In the genomic region with DNA sequence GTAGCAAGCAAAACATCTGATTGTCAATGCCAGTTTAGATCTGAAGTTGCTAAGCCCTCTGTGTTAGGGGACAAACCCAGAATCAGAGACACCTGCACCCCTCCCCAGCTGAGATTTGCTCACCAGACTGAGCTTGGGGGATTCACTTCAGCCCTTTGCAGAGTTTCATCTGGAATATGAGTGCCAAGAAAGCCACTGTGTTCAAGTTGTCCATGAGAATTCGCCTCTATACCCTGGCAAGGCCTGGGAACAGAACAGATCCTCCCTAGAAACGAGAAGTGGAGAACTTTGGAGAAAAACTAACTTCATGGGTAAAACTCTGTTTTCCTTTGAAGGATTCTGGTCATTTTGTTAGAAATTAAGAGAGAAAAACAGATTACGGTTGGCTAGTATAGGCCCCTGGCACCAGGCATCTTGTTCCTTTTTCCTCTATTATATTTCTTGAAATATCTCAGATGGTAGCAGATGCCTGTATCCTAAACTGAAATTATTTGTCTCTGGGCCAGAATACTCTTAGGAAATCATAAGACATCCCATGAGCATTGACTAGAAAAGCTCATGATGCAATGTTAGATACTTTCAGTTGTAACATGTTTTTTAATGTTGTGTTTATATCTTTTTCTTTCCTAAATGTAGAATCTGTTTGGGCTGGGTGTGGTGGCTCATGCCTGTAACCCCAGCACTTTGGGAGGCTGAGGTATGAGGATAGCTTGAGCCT, we compare ENCODE assay signal across 1 cellular context.
A peak's percentile ranks its signal among the peaks of the same experiment; 100 is the strongest.
TF ChIP-seq lines count a peak whose summit lies in the region.

No MANE protein-coding gene starts in this region.

TF ChIP-seq in IMR-90, 13 proteins besides CTCF, POLR2A, EP300 and RAD21:
- TF ChIP-seq SMC3 (IDR thresholded peaks at IDR 0.05; ENCODE audit: low read depth, low read length), result no peak
- no peak for TF ChIP-seq RCOR1 (IDR thresholded peaks at IDR 0.05; ENCODE audit: insufficient replicate concordance, low read length)
- peak; percentile 45 for TF ChIP-seq CEBPB (IDR thresholded peaks at IDR 0.05; ENCODE audit: low read depth, low read length)
- no peak for TF ChIP-seq NFE2L2 (IDR thresholded peaks at IDR 0.05; ENCODE audit: low read depth, low read length)
- TF ChIP-seq, protein P1, sequence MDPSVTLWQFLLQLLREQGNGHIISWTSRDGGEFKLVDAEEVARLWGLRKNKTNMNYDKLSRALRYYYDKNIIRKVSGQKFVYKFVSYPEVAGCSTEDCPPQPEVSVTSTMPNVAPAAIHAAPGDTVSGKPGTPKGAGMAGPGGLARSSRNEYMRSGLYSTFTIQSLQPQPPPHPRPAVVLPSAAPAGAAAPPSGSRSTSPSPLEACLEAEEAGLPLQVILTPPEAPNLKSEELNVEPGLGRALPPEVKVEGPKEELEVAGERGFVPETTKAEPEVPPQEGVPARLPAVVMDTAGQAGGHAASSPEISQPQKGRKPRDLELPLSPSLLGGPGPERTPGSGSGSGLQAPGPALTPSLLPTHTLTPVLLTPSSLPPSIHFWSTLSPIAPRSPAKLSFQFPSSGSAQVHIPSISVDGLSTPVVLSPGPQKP (IDR thresholded peaks at IDR 0.05; ENCODE audit: borderline replicate concordance, low read depth, low read length), result no peak
- TF ChIP-seq, protein P2, sequence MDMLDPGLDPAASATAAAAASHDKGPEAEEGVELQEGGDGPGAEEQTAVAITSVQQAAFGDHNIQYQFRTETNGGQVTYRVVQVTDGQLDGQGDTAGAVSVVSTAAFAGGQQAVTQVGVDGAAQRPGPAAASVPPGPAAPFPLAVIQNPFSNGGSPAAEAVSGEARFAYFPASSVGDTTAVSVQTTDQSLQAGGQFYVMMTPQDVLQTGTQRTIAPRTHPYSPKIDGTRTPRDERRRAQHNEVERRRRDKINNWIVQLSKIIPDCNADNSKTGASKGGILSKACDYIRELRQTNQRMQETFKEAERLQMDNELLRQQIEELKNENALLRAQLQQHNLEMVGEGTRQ (IDR thresholded peaks at IDR 0.05; ENCODE audit: low read depth, low read length), result no peak
